25 cellular contexts compared by ENCODE assay signal in genomic region chr7:18312482-18312881, GRCh38.
"Had no signal": no experiment of that assay in that cellular context is flagged by ENCODE, and none has a peak within 500 bp of the region (broad histone marks: within the 10 kb centered on the region; RNA-seq: fewer than 3 reads in every experiment).

No MANE protein-coding gene starts in this region.

- H3K36me3 ChIP-seq: brain microvascular endothelial cell, cardiac muscle cell, MG63 had no signal

- H3K27ac ChIP-seq: brain microvascular endothelial cell, cardiac muscle cell, KMS-11, SK-N-MC, VCaP had no signal

- DNase-seq: activated CD4-positive, alpha-beta memory T cell treated with anti-CD3 and anti-CD28 coated beads for 36 hours; activated CD4-positive, alpha-beta T cell treated with anti-CD3 and anti-CD28 coated beads, Interleukin-2, amount 10 ng/mL, durations not matched to agents 7 days and 5 days; activated CD4-positive, CD25-positive, alpha-beta regulatory T cell; activated CD8-positive, alpha-beta memory T cell treated with anti-CD3 and anti-CD28 coated beads for 24 hours; activated gamma-delta T cell treated with Interleukin-2 at 50 U/mL for 16 hours; activated naive CD4-positive, alpha-beta T cell treated with anti-CD3 and anti-CD28 coated beads, Interleukin-2, amount 10 ng/mL, durations not matched to agents 7 days and 5 days; activated naive CD8-positive, alpha-beta T cell treated with anti-CD3 and anti-CD28 coated beads for 36 hours; activated T-cell treated with anti-CD3 and anti-CD28 coated beads, Interleukin-2, amount 50 U/mL, for 4 hours; brain microvascular endothelial cell; MG63; NCI-H1092; NCI-H1417 treated with DMSO at 0.1 percent for 48 hours; NCI-H1694; NCI-H2029; NCI-H2107; NCI-H2171 treated with DMSO at 0.1 percent for 48 hours; NCI-H226; NCI-H526; NCI-H82; SIG-M5; T-helper 1 cell had no signal

- H3K27me3 ChIP-seq: brain microvascular endothelial cell, cardiac muscle cell, MG63 had no signal

- H3K4me2 ChIP-seq: KMS-11 had no signal

- ATAC-seq: activated T-cell treated with anti-CD3 and anti-CD28 coated beads, Interleukin-2, amount 50 U/mL, for 4 hours had no signal

- H3K4me3 ChIP-seq: cardiac muscle cell, MG63, SK-N-MC had no signal

- H3K9ac ChIP-seq: KMS-11 had no signal
